Comparison of ENCODE assay signal across 9 cellular contexts in genomic region chr3:52705688-52706686, GRCh38. TPM values are rescaled to one million over a fixed set of nuclear protein-coding genes. Genes with fewer than 3 reads are reported as not detected.
DNase-seq lines count a peak whose midpoint lies in the region; ATAC-seq, FAIRE-seq and TF ChIP-seq lines count a peak whose summit lies in the region.
"Had no signal": no experiment of that assay in that cellular context is flagged by ENCODE, and none has a peak within 500 bp of the region (broad histone marks: within the 10 kb centered on the region; RNA-seq: fewer than 3 reads in every experiment).

TSS of gene GLT8D1 (minus strand) at chr3:52705791. CDS start at chr3:52700460, 5,331 bp downstream.
TSS of gene SPCS1 (plus strand) at chr3:52706106. CDS start at chr3:52706247, 141 bp downstream.

- no peak for FAIRE-seq in HepG2 (lab: Jason Lieb, UNC)
- FAIRE-seq: colon had no signal

- H3K27me3 Mint-ChIP-seq in activated CD4-positive, alpha-beta T cell treated with anti-CD3 and anti-CD28 coated beads, Interleukin-2, amount 10 ng/mL, durations not matched to agents 7 days and 5 days, result no peaks in the 10 kb centered on the region

- H3K36me3 ChIP-seq in HepG2 (replicated peaks in 1 of 2; ENCODE audit: control insufficient read depth in 1 of 2, insufficient read depth in 2 of 2, low read length in 2 of 2), result peaks cover 0 to 3% of the 10 kb centered on the region in 2 experiments; a peak in 1 of 5 replicates

- H3K9me3 ChIP-seq in HepG2 (ENCODE audit: low read length), result no peaks in the 10 kb centered on the region

- H3K36me3 Mint-ChIP-seq in activated CD4-positive, alpha-beta T cell treated with anti-CD3 and anti-CD28 coated beads, Interleukin-2, amount 10 ng/mL, durations not matched to agents 7 days and 5 days (ENCODE audit: low read depth), result peaks cover 22% of the 10 kb centered on the region

- H3K4me3 ChIP-seq in HepG2 (replicated peaks in 1 of 3; ENCODE audit: insufficient read depth in 1 of 3, low read depth in 2 of 3, low read length in 3 of 3), result peak within 1 kb of the TSS; percentile 90 to 97 (median 95)

- peak within 1 kb of the TSS; percentile 80 for H3K4me2 ChIP-seq in HepG2 (ENCODE audit: low read depth, low read length)

- peak within 1 kb of the TSS; percentile 96 for H3K4me3 Mint-ChIP-seq in activated CD4-positive, alpha-beta T cell treated with anti-CD3 and anti-CD28 coated beads, Interleukin-2, amount 10 ng/mL, durations not matched to agents 7 days and 5 days

- CTCF ChIA-PET in activated CD4-positive, alpha-beta T cell treated with anti-CD3 and anti-CD28 coated beads, Interleukin-2, amount 10 ng/mL, durations not matched to agents 7 days and 5 days (lab: Charles Lee), result interaction anchor here (0.5 to 2.5 kb wide), 7 partner anchors 10 to 367 kb away, joined by 3 to 11 read pairs (median 5); no protein-coding TSS in a partner anchor
- CTCF ChIA-PET in HepG2 (lab: Yijun Ruan, JAX; ENCODE audit: low intra/inter-chr PET ratio, low total read pairs), result no interaction called here

- WGBS in HepG2 (ENCODE audit: low lambda C conversion rate), result 1% methylated on average over 19 of the region's 94 CpGs

- peak; percentile 72 to 87 for TF ChIP-seq POLR2A in HepG2 (IDR thresholded peaks at IDR 0.05; ENCODE audit: insufficient read depth in 1 of 2, low read depth in 2 of 2, low read length in 2 of 2)

- peaks cover 41% of the 10 kb centered on the region for H3K4me1 Mint-ChIP-seq in activated CD4-positive, alpha-beta T cell treated with anti-CD3 and anti-CD28 coated beads, Interleukin-2, amount 10 ng/mL, durations not matched to agents 7 days and 5 days

- no peak within 1 kb of the TSS for H2AFZ ChIP-seq in HepG2 (ENCODE audit: low read length)

- in situ Hi-C loops in HepG2 (cut with HindIII; ENCODE audit: extremely low pct_ligation_motif_present, low pct_unique_long_range_greater_than_20kb), result no loop called here

- H3K9me3 Mint-ChIP-seq in activated CD4-positive, alpha-beta T cell treated with anti-CD3 and anti-CD28 coated beads, Interleukin-2, amount 10 ng/mL, durations not matched to agents 7 days and 5 days, result no peaks in the 10 kb centered on the region

- peaks cover 45% of the 10 kb centered on the region for H3K4me1 ChIP-seq in HepG2 (ENCODE audit: insufficient read depth, low read length)

- ATAC-seq in GM19025 (IDR thresholded peaks at IDR 0.05; ENCODE audit: low read depth, unreplicated experiment), result peak; percentile 78
- peak; percentile 82 for ATAC-seq in HG03342 (IDR thresholded peaks at IDR 0.05; ENCODE audit: unreplicated experiment)
- peak; percentile 88 for ATAC-seq in HepG2

- intact Hi-C loops in HepG2 (cut with micrococcal nuclease; ENCODE audit: unreplicated experiment), result no loop called here

- peak within 1 kb of the TSS; percentile 93 for H3K27ac Mint-ChIP-seq in activated CD4-positive, alpha-beta T cell treated with anti-CD3 and anti-CD28 coated beads, Interleukin-2, amount 10 ng/mL, durations not matched to agents 7 days and 5 days

- TF ChIP-seq RAD21 in HepG2 (CRISPR knock-in tag; IDR thresholded peaks at IDR 0.05), result peak; percentile 8; the same call in 1 of the 2 replicates

- H3K9ac ChIP-seq in HepG2 (ENCODE audit: insufficient read depth, low read depth, low read length), result peak within 1 kb of the TSS; percentile 85

- H3K27ac ChIP-seq in HepG2 (ENCODE audit: extremely low read length, insufficient read depth, low read length), result peak within 1 kb of the TSS; percentile 90

- 0 out of 4 replicates have a peak, but pooled peaks of 1 of the 2 experiments have one; percentile 14 for TF ChIP-seq EP300 in HepG2 (IDR thresholded peaks at IDR 0.05; ENCODE audit: low read depth in 2 of 2, low read length in 2 of 2)
- TF ChIP-seq EP300 in HepG2 (CRISPR knock-in tag; IDR thresholded peaks at IDR 0.05; ENCODE audit: borderline replicate concordance), result 0 out of 2 replicates have a peak, but pooled peaks have one; percentile 43

- peak; percentile 96 for DNase-seq in AG20443 (ENCODE audit: low spot score)
- DNase-seq in NCI-H524 (lab: John Stamatoyannopoulos, UW), result peak; percentile 56 to 78
- DNase-seq in activated CD4-positive, alpha-beta T cell treated with anti-CD3 and anti-CD28 coated beads, Interleukin-2, amount 10 ng/mL, durations not matched to agents 7 days and 5 days, result peak; percentile 88
- peak; percentile 65 for DNase-seq in dedifferentiated amniotic fluid mesenchymal stem cell (ENCODE audit: extremely low spot score)
- peak; percentile 73 for DNase-seq in HepG2 (ENCODE audit: low spot score)
- DNase-seq in stimulated activated CD4-positive, alpha-beta T cell treated with anti-CD3 and anti-CD28 coated beads, Interleukin-4, amount 100 ng/mL, for 1 hour, result peak; percentile 86

- H3K27me3 ChIP-seq in HepG2 (ENCODE audit: control insufficient read depth in 1 of 2, insufficient read depth in 2 of 2, low read length in 2 of 2), result no peaks in the 10 kb centered on the region; a peak in 1 of 5 replicates

- no TSS peak for BruUV-seq in HepG2 (replicated peaks; lab: Mats Ljungman, UMichigan)

- H3K79me2 ChIP-seq in HepG2 (ENCODE audit: insufficient read depth, low read length), result peaks cover 47% of the 10 kb centered on the region

- POLR2A ChIA-PET in activated CD4-positive, alpha-beta T cell treated with anti-CD3 and anti-CD28 coated beads, Interleukin-2, amount 10 ng/mL, durations not matched to agents 7 days and 5 days (lab: Charles Lee), result interaction anchor here (0.6 kb wide), 1 partner anchor 42 kb away, joined by 4 read pairs; no protein-coding TSS in a partner anchor
- POLR2A ChIA-PET in HepG2 (lab: Yijun Ruan, JAX), result interaction anchor here (0.5 to 6.5 kb wide), 12 partner anchors 16 to 733 kb away, joined by 3 to 118 read pairs (median 4); partner anchors contain the start of genes GNL3, ITIH3, NEK4 and PBRM1

- no peak; the same call in 1 of the 2 replicates for TF ChIP-seq CTCF in HepG2 (CRISPR knock-in tag; IDR thresholded peaks at IDR 0.05)

- no peaks in the 10 kb centered on the region; the same call in 1 of the 2 replicates for H4K20me1 ChIP-seq in HepG2 (ENCODE audit: insufficient read depth, low read length)

TF ChIP-seq in HepG2, 621 proteins besides CTCF, POLR2A, EP300 and RAD21 (continues in another document):
- TF ChIP-seq ZNF225 (CRISPR knock-in tag; IDR thresholded peaks at IDR 0.05) (peak; percentile 86), MAFG (CRISPR knock-in tag; IDR thresholded peaks at IDR 0.05) (no peak), ZNF598 (CRISPR knock-in tag; IDR thresholded peaks at IDR 0.05; ENCODE audit: borderline replicate concordance) (no peak)

RNA-seq across cellular contexts. Expression of gene GLT8D1, which starts in this region (rescaled TPM):
- 10 to 100 TPM; 43.0 to 47.2 TPM for total RNA-seq in activated CD4-positive, alpha-beta T cell treated with anti-CD3 and anti-CD28 coated beads, Interleukin-2, amount 10 ng/mL, durations not matched to agents 7 days and 5 days
- 65.1 and 110 TPM in 2 replicates for total RNA-seq in HepG2 (2016; rRNA removed; fragmentation: Illumina TruSeq; extraction: Trizol)
- total RNA-seq in HepG2 (2016; cell fraction: cytosol; rRNA removed; fragmentation: Illumina TruSeq; extraction: Trizol; ENCODE audit: low read depth), result 26.1 and 37.4 TPM in 2 replicates
- 57.9 and 103 TPM in 2 replicates for total RNA-seq in HepG2 (2016; cell fraction: insoluble cytoplasmic fraction; rRNA removed; fragmentation: Illumina TruSeq; extraction: Trizol)
- total RNA-seq in HepG2 (2016; cell fraction: membrane; rRNA removed; fragmentation: Illumina TruSeq; extraction: Trizol), result 58.5 and 71.5 TPM in 2 replicates
- total RNA-seq in HepG2 (2016; cell fraction: nucleus; rRNA removed; fragmentation: Illumina TruSeq; extraction: Trizol), result 95.9 and 108 TPM in 2 replicates
- 109 and 121 TPM in 2 replicates for polyA plus RNA-seq in HepG2 (2011; rRNA removed)
- polyA plus RNA-seq in HepG2 (2011; cell fraction: cytosol; rRNA removed), result 73.3 and 91.3 TPM in 2 replicates
- polyA plus RNA-seq in HepG2 (2011; cell fraction: nucleus; rRNA removed), result 70.1 and 84.3 TPM in 2 replicates
- polyA plus RNA-seq in HepG2 (2012), result 73.6 and 98.8 TPM in 2 replicates
- polyA plus RNA-seq in HepG2 (2016; cell fraction: cytosol; fragmentation: Illumina TruSeq; extraction: Trizol; ENCODE audit: low read depth), result 24.2 and 36.5 TPM in 2 replicates
- polyA plus RNA-seq in HepG2 (2016; cell fraction: insoluble cytoplasmic fraction; fragmentation: Illumina TruSeq; extraction: Trizol; ENCODE audit: low read depth), result 69.1 and 71.8 TPM in 2 replicates
- 43.6 and 60.3 TPM in 2 replicates for polyA plus RNA-seq in HepG2 (2016; cell fraction: membrane; fragmentation: Illumina TruSeq; extraction: Trizol; ENCODE audit: low read depth)
- 167 and 178 TPM in 2 replicates for polyA plus RNA-seq in HepG2 (2016; cell fraction: nucleus; fragmentation: Illumina TruSeq; extraction: Trizol; ENCODE audit: insufficient read depth, low read depth)
- 39.4 and 50.8 TPM in 2 replicates for polyA minus RNA-seq in HepG2 (2011; rRNA and poly(A)+ RNA removed; ENCODE audit: low replicate concordance)
- 36.1 and 37.9 TPM in 2 replicates for polyA minus RNA-seq in HepG2 (2011; cell fraction: cytosol; rRNA and poly(A)+ RNA removed)
- polyA minus RNA-seq in HepG2 (2011; cell fraction: nucleus; rRNA and poly(A)+ RNA removed), result 33.9 and 50.1 TPM in 2 replicates

RNA-seq across cellular contexts. Expression of gene SPCS1, which starts in this region (rescaled TPM):
- total RNA-seq in activated CD4-positive, alpha-beta T cell treated with anti-CD3 and anti-CD28 coated beads, Interleukin-2, amount 10 ng/mL, durations not matched to agents 7 days and 5 days, result 100 to 1,000 TPM in 1 of 2 experiments, 10 to 100 TPM in 1; 97.0 to 102 TPM
- 100 and 120 TPM in 2 replicates for total RNA-seq in HepG2 (2016; rRNA removed; fragmentation: Illumina TruSeq; extraction: Trizol)
- 40.5 and 45.6 TPM in 2 replicates for total RNA-seq in HepG2 (2016; cell fraction: cytosol; rRNA removed; fragmentation: Illumina TruSeq; extraction: Trizol; ENCODE audit: low read depth)
- 101 and 120 TPM in 2 replicates for total RNA-seq in HepG2 (2016; cell fraction: insoluble cytoplasmic fraction; rRNA removed; fragmentation: Illumina TruSeq; extraction: Trizol)
- total RNA-seq in HepG2 (2016; cell fraction: membrane; rRNA removed; fragmentation: Illumina TruSeq; extraction: Trizol), result 58.3 and 62.1 TPM in 2 replicates
- total RNA-seq in HepG2 (2016; cell fraction: nucleus; rRNA removed; fragmentation: Illumina TruSeq; extraction: Trizol), result 98.8 and 103 TPM in 2 replicates
- 61.8 and 84.6 TPM in 2 replicates for polyA plus RNA-seq in HepG2 (2011; rRNA removed)
- polyA plus RNA-seq in HepG2 (2011; cell fraction: cytosol; rRNA removed), result 92.3 and 116 TPM in 2 replicates
- 20.3 and 25.6 TPM in 2 replicates for polyA plus RNA-seq in HepG2 (2011; cell fraction: nucleus; rRNA removed)
- 100 and 134 TPM in 2 replicates for polyA plus RNA-seq in HepG2 (2012)
- 78.3 and 89.5 TPM in 2 replicates for polyA plus RNA-seq in HepG2 (2016; cell fraction: cytosol; fragmentation: Illumina TruSeq; extraction: Trizol; ENCODE audit: low read depth)
- polyA plus RNA-seq in HepG2 (2016; cell fraction: insoluble cytoplasmic fraction; fragmentation: Illumina TruSeq; extraction: Trizol; ENCODE audit: low read depth), result 176 and 187 TPM in 2 replicates
- polyA plus RNA-seq in HepG2 (2016; cell fraction: membrane; fragmentation: Illumina TruSeq; extraction: Trizol; ENCODE audit: low read depth), result 91.4 and 105 TPM in 2 replicates
- 241 and 261 TPM in 2 replicates for polyA plus RNA-seq in HepG2 (2016; cell fraction: nucleus; fragmentation: Illumina TruSeq; extraction: Trizol; ENCODE audit: insufficient read depth, low read depth)
- polyA minus RNA-seq in HepG2 (2011; rRNA and poly(A)+ RNA removed; ENCODE audit: low replicate concordance), result 76.0 and 91.3 TPM in 2 replicates
- 48.9 and 80.5 TPM in 2 replicates for polyA minus RNA-seq in HepG2 (2011; cell fraction: cytosol; rRNA and poly(A)+ RNA removed)
- polyA minus RNA-seq in HepG2 (2011; cell fraction: nucleus; rRNA and poly(A)+ RNA removed), result 23.1 and 23.6 TPM in 2 replicates

Comparison
In these comparisons a context has a peak if more than half of its experiments do, and no peak if none do; other contexts are left out.
1. Peak in every context shown above with its lines: DNase-seq, ATAC-seq, H3K4me3 ChIP-seq and H3K27ac ChIP-seq.